ENCODE assay signal across 1 cellular context in genomic region chr7:134362587-134363483, GRCh38.
A peak's percentile ranks its signal among the peaks of the same experiment; 100 is the strongest.
TF ChIP-seq lines count a peak whose summit lies in the region.

No MANE protein-coding gene starts in this region.

TF ChIP-seq in A549, 52 proteins besides CTCF, POLR2A, EP300 and RAD21 (continued from another document):
- TF ChIP-seq GATA3 (IDR thresholded peaks at IDR 0.05; ENCODE audit: borderline replicate concordance) (no peak), NR3C1 (IDR thresholded peaks at IDR 0.05) (no peak), ATOH8 (CRISPR knock-in tag; IDR thresholded peaks at IDR 0.05; ENCODE audit: low read depth) (no peak), BCL3 (IDR thresholded peaks at IDR 0.05) (no peak), ZNF302 (CRISPR knock-in tag; IDR thresholded peaks at IDR 0.05) (no peak), RFX5 (IDR thresholded peaks at IDR 0.05) (no peak), FOXS1 (CRISPR knock-in tag; IDR thresholded peaks at IDR 0.05) (no peak), CEBPB (IDR thresholded peaks at IDR 0.05) (peak; percentile 84 to 89; a peak in 3 of 4 replicates), CHD4 (IDR thresholded peaks at IDR 0.05; ENCODE audit: borderline replicate concordance) (no peak)
